14 cellular contexts compared by ENCODE assay signal in genomic region chr2:216064014-216064630, GRCh38. TPM values are rescaled to one million over a fixed set of nuclear protein-coding genes. Genes with fewer than 3 reads are reported as not detected.
A peak's percentile ranks its signal among the peaks of the same experiment; 100 is the strongest.
DNase-seq lines count a peak whose midpoint lies in the region; ATAC-seq, FAIRE-seq and TF ChIP-seq lines count a peak whose summit lies in the region.
"Had no signal": no experiment of that assay in that cellular context is flagged by ENCODE, and none has a peak within 500 bp of the region (broad histone marks: within the 10 kb centered on the region; RNA-seq: fewer than 3 reads in every experiment).

No MANE protein-coding gene starts in this region.

- H3K36me3 ChIP-seq in HEK293 (ENCODE audit: control insufficient read depth in 2 of 2, insufficient read depth in 1 of 2, low read length in 2 of 2) (peaks cover 38 to 43% of the 10 kb centered on the region in 2 experiments), K562 (ENCODE audit: control insufficient read depth, insufficient read depth, low read length) (peaks cover 6% of the 10 kb centered on the region; the same call in 1 of the 3 replicates), neural progenitor cell (peaks cover 10% of the 10 kb centered on the region)
- H3K36me3 ChIP-seq: brain microvascular endothelial cell had no signal

- FAIRE-seq in K562 (lab: Jason Lieb, UNC) (peak; percentile 49), urothelium cell line (lab: Jason Lieb, UNC) (no peak)
- FAIRE-seq: endothelial cell of umbilical vein had no signal

- no peaks in the 10 kb centered on the region for H3K9me3 Mint-ChIP-seq in neural progenitor cell
- H3K9me3 Mint-ChIP-seq: activated T-cell treated with anti-CD3 and anti-CD28 coated beads, Interleukin-2, amount 50 U/mL, for 72 hours had no signal

- no peak for TF ChIP-seq CTCF in HEK293 (tag by site-specific recombination; IDR thresholded peaks at IDR 0.05)
- TF ChIP-seq CTCF in K562 (IDR thresholded peaks at IDR 0.05 in 2 of 3, conservative IDR thresholded peaks at IDR 0.05 in 1 of 3; ENCODE audit: insufficient read depth in 2 of 3, low read depth in 1 of 3, low read length in 3 of 3), result peak in 2 of 3 experiments; percentile 21 to 40; a peak in 3 of 6 replicates
- TF ChIP-seq CTCF in neural progenitor cell (IDR thresholded peaks at IDR 0.05), result peak; percentile 47

- intact Hi-C loops in K562 (cut with micrococcal nuclease), result loop anchor here (1.0 kb wide), 1 partner anchor 76 kb away; no protein-coding TSS in a partner anchor

- CTCF ChIA-PET in HEK293 (lab: Yijun Ruan, JAX), result interaction anchor here (0.6 to 0.7 kb wide), 2 partner anchors 56 to 124 kb away, joined by 3 read pairs; no protein-coding TSS in a partner anchor
- CTCF ChIA-PET in K562 (lab: Yijun Ruan, JAX; ENCODE audit: low intra/inter-chr PET ratio), result no interaction called here

- no peak for TF ChIP-seq EP300 in K562 (IDR thresholded peaks at IDR 0.05; ENCODE audit: low read length)

- H3K4me3 ChIP-seq in HEK293 (ENCODE audit: low read depth, low read length) (no peak overlapping the region), K562 (no peak overlapping the region), neural progenitor cell (no peak overlapping the region)
- H3K4me3 ChIP-seq: right atrium auricular region had no signal

- no peak overlapping the region for H3K27ac Mint-ChIP-seq in neural progenitor cell
- H3K27ac Mint-ChIP-seq: activated T-cell treated with anti-CD3 and anti-CD28 coated beads, Interleukin-2, amount 50 U/mL, for 72 hours had no signal

- ATAC-seq in K562 (peak; percentile 57; the same call in 2 of the 3 replicates), GM21717 (IDR thresholded peaks at IDR 0.05; ENCODE audit: unreplicated experiment) (no peak)
- ATAC-seq: activated T-cell treated with anti-CD3 and anti-CD28 coated beads, Interleukin-2, amount 50 U/mL, for 72 hours had no signal

- no TSS peak for BruUV-seq in K562 (replicated peaks; lab: Mats Ljungman, UMichigan)

- peaks cover 9% of the 10 kb centered on the region for H3K36me3 Mint-ChIP-seq in neural progenitor cell

- H3K4me1 Mint-ChIP-seq in neural progenitor cell, result no peaks in the 10 kb centered on the region

- DNase-seq in EH (ENCODE audit: low read depth) (peak; percentile 54), K562 (ENCODE audit: extremely low read depth in 1 of 4, low spot score in 3 of 4) (no peak), neural progenitor cell (ENCODE audit: low spot score) (peak; percentile 18), Ammon's horn (ENCODE audit: low spot score) (no peak), urothelium cell line (ENCODE audit: low spot score) (no peak)
- DNase-seq: activated CD4-positive, CD25-positive, alpha-beta regulatory T cell treated with anti-CD3 and anti-CD28 coated beads, Interleukin-2, amount 50 U/mL, for 72 hours; activated T-cell treated with anti-CD3 and anti-CD28 coated beads, Interleukin-2, amount 50 U/mL, for 72 hours; brain microvascular endothelial cell; DMS53; NCI-H510A treated with DMSO at 0.1 percent for 48 hours had no signal

- WGBS in K562 (ENCODE audit: insufficient coverage, low coverage, missing lambda C conversion rate), result 59% methylated on average over 2 of the region's 2 CpGs

- no peak overlapping the region for H3K4me3 Mint-ChIP-seq in neural progenitor cell
- H3K4me3 Mint-ChIP-seq: activated T-cell treated with anti-CD3 and anti-CD28 coated beads, Interleukin-2, amount 50 U/mL, for 72 hours had no signal

- H3K4me2 ChIP-seq in K562 (ENCODE audit: insufficient read depth, low read length) (no peak overlapping the region), neural progenitor cell (no peak overlapping the region)

- H3K27me3 ChIP-seq in K562 (ENCODE audit: control insufficient read depth in 2 of 2, insufficient read depth in 2 of 2, low read length in 2 of 2), result no peaks in the 10 kb centered on the region
- H3K27me3 ChIP-seq in neural progenitor cell, result no peaks in the 10 kb centered on the region
- H3K27me3 ChIP-seq: brain microvascular endothelial cell, right atrium auricular region had no signal

- H4K20me1 ChIP-seq in K562 (replicated peaks; ENCODE audit: control insufficient read depth, insufficient read depth, low read length), result no peaks in the 10 kb centered on the region
- no peaks in the 10 kb centered on the region for H4K20me1 ChIP-seq in neural progenitor cell (ENCODE audit: low read depth)

- in situ Hi-C loops in K562 (cut with MboI), result no loop called here

- POLR2A ChIA-PET in HEK293 (lab: Yijun Ruan, JAX), result no interaction called here
- POLR2A ChIA-PET in K562 (lab: Yijun Ruan, JAX), result no interaction called here

- no peaks in the 10 kb centered on the region for H3K4me1 ChIP-seq in HEK293 (ENCODE audit: control insufficient read depth, insufficient read depth, low read length)
- H3K4me1 ChIP-seq in K562 (replicated peaks in 1 of 2; ENCODE audit: control insufficient read depth in 2 of 2, insufficient read depth in 2 of 2, low read length in 2 of 2), result no peaks in the 10 kb centered on the region; a peak in 1 of 5 replicates
- no peaks in the 10 kb centered on the region for H3K4me1 ChIP-seq in neural progenitor cell
- H3K4me1 ChIP-seq: right atrium auricular region had no signal

- no peaks in the 10 kb centered on the region for H3K9me1 ChIP-seq in K562 (ENCODE audit: control insufficient read depth, insufficient read depth, low read length)

- H3K27ac ChIP-seq in HEK293 (ENCODE audit: extremely low read depth, low read depth, low read length) (no peak overlapping the region), K562 (ENCODE audit: extremely low read depth, low read depth, low read length) (no peak overlapping the region), neural progenitor cell (no peak overlapping the region)
- H3K27ac ChIP-seq: brain microvascular endothelial cell, right atrium auricular region had no signal

- H3F3A ChIP-seq in neural progenitor cell (ENCODE audit: low read depth), result no peaks in the 10 kb centered on the region

- TF ChIP-seq POLR2A in K562 (conservative IDR thresholded peaks at IDR 0.05), result no peak

- no peaks in the 10 kb centered on the region for H3K27me3 Mint-ChIP-seq in neural progenitor cell (ENCODE audit: insufficient read depth, low read depth)

- TF ChIP-seq RAD21 in K562 (CRISPR knock-in tag; conservative IDR thresholded peaks at IDR 0.05 in 1 of 2, IDR thresholded peaks at IDR 0.05 in 1 of 2), result peak; percentile 24 to 52; a peak in 3 of 4 replicates

- H2AFZ ChIP-seq in K562 (ENCODE audit: low read depth, low read length) (no peak overlapping the region), neural progenitor cell (replicated peaks) (no peak overlapping the region)

- H3K9me3 ChIP-seq in HEK293 (ENCODE audit: control insufficient read depth, insufficient read depth, low read depth, low read length) (no peaks in the 10 kb centered on the region), K562 (replicated peaks; ENCODE audit: control insufficient read depth, insufficient read depth, low read depth, low read length) (no peaks in the 10 kb centered on the region), neural progenitor cell (ENCODE audit: low read depth) (no peaks in the 10 kb centered on the region)
- H3K9me3 ChIP-seq: right atrium auricular region had no signal

- H3K9ac ChIP-seq in K562 (ENCODE audit: insufficient read depth in 1 of 2, low read depth in 2 of 2, low read length in 2 of 2), result no peak overlapping the region
- H3K9ac ChIP-seq in neural progenitor cell, result no peak overlapping the region

- H3K79me2 ChIP-seq in K562 (ENCODE audit: control insufficient read depth, insufficient read depth, low read length) (no peaks in the 10 kb centered on the region), neural progenitor cell (ENCODE audit: low read depth) (no peaks in the 10 kb centered on the region)

RNA-seq across cellular contexts. Expression of gene PECR, which starts 17.5 kb away (rescaled TPM):
- total RNA-seq in K562 (2011; cell fraction: chromatin; rRNA removed; ENCODE audit: low replicate concordance), result 10.8 and 13.1 TPM in 2 replicates
- 8.7 and 10.1 TPM in 2 replicates for total RNA-seq in K562 (2011; cell fraction: nucleolus; rRNA removed)
- total RNA-seq in K562 (2011; cell fraction: nucleoplasm; rRNA removed), result 8.4 and 10.8 TPM in 2 replicates
- total RNA-seq in K562 (2014; rRNA removed), result 9.0 and 10.1 TPM in 2 replicates
- total RNA-seq in K562 (2014; rRNA removed; fragmentation: Illumina TruSeq; extraction: Trizol), result 7.6 and 7.8 TPM in 2 replicates
- 8.2 and 8.4 TPM in 2 replicates for total RNA-seq in K562 (2015; rRNA removed; fragmentation: Illumina TruSeq; extraction: Trizol)
- total RNA-seq in K562 (2021), result 6.2 and 6.8 TPM in 2 replicates
- polyA plus RNA-seq in K562 (2011; rRNA removed), result 7.0 and 9.0 TPM in 2 replicates
- 6.8 and 8.6 TPM in 2 replicates for polyA plus RNA-seq in K562 (2011; cell fraction: cytosol; rRNA removed)
- polyA plus RNA-seq in K562 (2011; cell fraction: nucleus; rRNA removed), result 3.8 and 5.2 TPM in 2 replicates
- 6.5 and 34.5 TPM in 2 replicates for polyA plus RNA-seq in K562 (2012)
- 8.2 and 8.4 TPM in 2 replicates for polyA plus RNA-seq in K562 (2014; fragmentation: Illumina TruSeq; extraction: Trizol)
- polyA plus RNA-seq in K562 (2014; fragmentation: Nextera tagmentation; extraction: Ambion mirVana), result 1 to 10 TPM; 1.1 to 2.0 TPM
- 8.7 and 10.3 TPM in 2 replicates for polyA plus RNA-seq in K562 (2014; rRNA removed)
- polyA minus RNA-seq in K562 (2011; rRNA and poly(A)+ RNA removed), result 10.4 and 11.7 TPM in 2 replicates
- polyA minus RNA-seq in K562 (2011; cell fraction: cytosol; rRNA and poly(A)+ RNA removed), result 3.5 and 5.1 TPM in 2 replicates
- polyA minus RNA-seq in K562 (2011; cell fraction: nucleus; rRNA and poly(A)+ RNA removed), result 4.2 and 9.9 TPM in 2 replicates
- total RNA-seq in neural progenitor cell (ENCODE audit: low replicate concordance), result 14.8 and 21.2 TPM in 2 replicates

RNA-seq across cellular contexts. Expression of gene TMEM169, which starts 17.6 kb away (rescaled TPM):
- total RNA-seq in K562 (2011; cell fraction: chromatin; rRNA removed; ENCODE audit: low replicate concordance), result not detected in 2 replicates
- not detected in 2 replicates for total RNA-seq in K562 (2011; cell fraction: nucleolus; rRNA removed)
- not detected in 2 replicates for total RNA-seq in K562 (2011; cell fraction: nucleoplasm; rRNA removed)
- total RNA-seq in K562 (2014; rRNA removed) (not detected in 2 replicates), K562 (2014; rRNA removed; fragmentation: Illumina TruSeq; extraction: Trizol) (0.04 and 0.13 TPM in 2 replicates), K562 (2015; rRNA removed; fragmentation: Illumina TruSeq; extraction: Trizol) (0.08 TPM in 1 of 2 replicates, not detected in the other), K562 (2021) (0.04 and 0.13 TPM in 2 replicates), neural progenitor cell (ENCODE audit: low replicate concordance) (17.9 and 19.6 TPM in 2 replicates)
- polyA plus RNA-seq in K562 (2011; rRNA removed) (not detected in 2 replicates), K562 (2014; fragmentation: Illumina TruSeq; extraction: Trizol) (0.07 and 0.09 TPM in 2 replicates), K562 (2014; fragmentation: Nextera tagmentation; extraction: Ambion mirVana) (under 1 TPM in 1 of 2 experiments, not detected in 1; 0.01 TPM), K562 (2014; rRNA removed) (not detected in 2 replicates)
- not detected in 2 replicates for polyA plus RNA-seq in K562 (2011; cell fraction: cytosol; rRNA removed)
- polyA plus RNA-seq in K562 (2011; cell fraction: nucleus; rRNA removed), result not detected in 2 replicates
- polyA plus RNA-seq in K562 (2012), result 0.09 and 0.57 TPM in 2 replicates
- not detected in 2 replicates for polyA minus RNA-seq in K562 (2011; rRNA and poly(A)+ RNA removed)
- not detected in 2 replicates for polyA minus RNA-seq in K562 (2011; cell fraction: cytosol; rRNA and poly(A)+ RNA removed)
- polyA minus RNA-seq in K562 (2011; cell fraction: nucleus; rRNA and poly(A)+ RNA removed), result not detected in 2 replicates
- polyA plus RNA-seq: endothelial cell of umbilical vein had no signal

RNA-seq across cellular contexts. Expression of gene XRCC5, which starts 45.0 kb away (rescaled TPM):
- 167 and 262 TPM in 2 replicates for total RNA-seq in K562 (2011; cell fraction: chromatin; rRNA removed; ENCODE audit: low replicate concordance)
- 85.9 and 98.2 TPM in 2 replicates for total RNA-seq in K562 (2011; cell fraction: nucleolus; rRNA removed)
- 119 and 135 TPM in 2 replicates for total RNA-seq in K562 (2011; cell fraction: nucleoplasm; rRNA removed)
- total RNA-seq in K562 (2014; rRNA removed) (189 and 191 TPM in 2 replicates), K562 (2014; rRNA removed; fragmentation: Illumina TruSeq; extraction: Trizol) (334 and 394 TPM in 2 replicates), K562 (2015; rRNA removed; fragmentation: Illumina TruSeq; extraction: Trizol) (274 and 297 TPM in 2 replicates), K562 (2021) (283 and 290 TPM in 2 replicates), neural progenitor cell (ENCODE audit: low replicate concordance) (585 and 807 TPM in 2 replicates)
- polyA plus RNA-seq in K562 (2011; rRNA removed) (398 and 551 TPM in 2 replicates), K562 (2014; fragmentation: Illumina TruSeq; extraction: Trizol) (252 and 289 TPM in 2 replicates), K562 (2014; fragmentation: Nextera tagmentation; extraction: Ambion mirVana) (100 to 1,000 TPM; 325 to 369 TPM), K562 (2014; rRNA removed) (156 and 168 TPM in 2 replicates)
- polyA plus RNA-seq in K562 (2011; cell fraction: cytosol; rRNA removed), result 137 and 145 TPM in 2 replicates
- polyA plus RNA-seq in K562 (2011; cell fraction: nucleus; rRNA removed), result 83.1 and 119 TPM in 2 replicates
- polyA plus RNA-seq in K562 (2012), result 172 and 249 TPM in 2 replicates
- 747 and 768 TPM in 2 replicates for polyA minus RNA-seq in K562 (2011; rRNA and poly(A)+ RNA removed)
- polyA minus RNA-seq in K562 (2011; cell fraction: cytosol; rRNA and poly(A)+ RNA removed), result 144 and 225 TPM in 2 replicates
- polyA minus RNA-seq in K562 (2011; cell fraction: nucleus; rRNA and poly(A)+ RNA removed), result 99.9 and 166 TPM in 2 replicates

RNA-seq across cellular contexts. Expression of gene MREG, which starts 50.8 kb away (rescaled TPM):
- 2.7 and 2.9 TPM in 2 replicates for total RNA-seq in K562 (2011; cell fraction: chromatin; rRNA removed; ENCODE audit: low replicate concordance)
- total RNA-seq in K562 (2011; cell fraction: nucleolus; rRNA removed), result 1.4 and 2.0 TPM in 2 replicates
- total RNA-seq in K562 (2011; cell fraction: nucleoplasm; rRNA removed), result 1.5 and 1.8 TPM in 2 replicates
- total RNA-seq in K562 (2014; rRNA removed) (2.9 and 3.6 TPM in 2 replicates), K562 (2014; rRNA removed; fragmentation: Illumina TruSeq; extraction: Trizol) (2.3 and 2.8 TPM in 2 replicates), K562 (2015; rRNA removed; fragmentation: Illumina TruSeq; extraction: Trizol) (2.0 and 2.1 TPM in 2 replicates), K562 (2021) (3.5 and 3.8 TPM in 2 replicates), neural progenitor cell (ENCODE audit: low replicate concordance) (11.0 and 19.1 TPM in 2 replicates)
- polyA plus RNA-seq in K562 (2011; rRNA removed) (1.5 and 2.3 TPM in 2 replicates), K562 (2014; fragmentation: Illumina TruSeq; extraction: Trizol) (1.2 and 2.8 TPM in 2 replicates), K562 (2014; fragmentation: Nextera tagmentation; extraction: Ambion mirVana) (1 to 10 TPM in 1 of 2 experiments, under 1 TPM in 1; 0.77 to 1.0 TPM), K562 (2014; rRNA removed) (2.0 and 2.8 TPM in 2 replicates)
- polyA plus RNA-seq in K562 (2011; cell fraction: cytosol; rRNA removed), result 0.63 and 1.3 TPM in 2 replicates
- polyA plus RNA-seq in K562 (2011; cell fraction: nucleus; rRNA removed), result 1.9 and 2.2 TPM in 2 replicates
- polyA plus RNA-seq in K562 (2012), result 1.3 and 2.3 TPM in 2 replicates
- polyA minus RNA-seq in K562 (2011; rRNA and poly(A)+ RNA removed), result 1.6 and 2.3 TPM in 2 replicates
- polyA minus RNA-seq in K562 (2011; cell fraction: cytosol; rRNA and poly(A)+ RNA removed), result 1.4 and 1.5 TPM in 2 replicates
- 0.81 and 1.4 TPM in 2 replicates for polyA minus RNA-seq in K562 (2011; cell fraction: nucleus; rRNA and poly(A)+ RNA removed)

Comparison
In these comparisons a context has a peak if more than half of its experiments do, and no peak if none do; other contexts are left out.
1. DNase-seq: peak in EH (single experiment) and neural progenitor cell (single experiment); none in K562 (0 of 4), Ammon's horn (single experiment) and urothelium cell line (single experiment).
2. RNA of gene TMEM169, which starts 17.6 kb away (total RNA-seq): 17.9 to 19.6 TPM in neural progenitor cell; 0.04 to 0.13 TPM in K562; every median in the first group is over 10 times any median in the second.